24 cellular contexts compared by ENCODE assay signal in genomic region chr6:50831216-50831615, GRCh38. TPM values are rescaled to one million over a fixed set of nuclear protein-coding genes. Genes with fewer than 3 reads are reported as not detected.
A peak's percentile ranks its signal among the peaks of the same experiment; 100 is the strongest.
DNase-seq lines count a peak whose midpoint lies in the region; TF ChIP-seq lines count a peak whose summit lies in the region.
"Had no signal": no experiment of that assay in that cellular context is flagged by ENCODE, and none has a peak within 500 bp of the region (broad histone marks: within the 10 kb centered on the region; RNA-seq: fewer than 3 reads in every experiment).

No MANE protein-coding gene starts in this region.

- peaks cover 19% of the 10 kb centered on the region for H3K36me3 Mint-ChIP-seq in type B pancreatic cell

- H3K27ac Mint-ChIP-seq in type B pancreatic cell: peak overlapping the region; percentile 39

- peaks cover 96% of the 10 kb centered on the region for H3K27me3 Mint-ChIP-seq in type B pancreatic cell

- DNase-seq in NCI-H1105 treated with DMSO at 0.1 percent for 48 hours (lab: John Stamatoyannopoulos, UW) (peak; percentile 21), NCI-H1105 (lab: John Stamatoyannopoulos, UW) (no peak), NCI-H1436 treated with DMSO at 0.1 percent for 48 hours (lab: John Stamatoyannopoulos, UW) (peak; percentile 74), NCI-H748 treated with DMSO at 0.1 percent for 48 hours (lab: John Stamatoyannopoulos, UW) (peak; percentile 61), type B pancreatic cell (ENCODE audit: extremely low spot score, unreplicated experiment) (no peak), AG20443 (ENCODE audit: low spot score) (no peak), middle frontal gyrus (ENCODE audit: extremely low spot score, low spot score) (no peak)
- DNase-seq: Calu3, DMS79 treated with DMSO at 0.1 percent for 48 hours, GF-D8, KBM-7, MV-4-11, NCI-H146, NCI-H2029, NCI-H2171, NCI-H226, NCI-H510A, NCI-H774, Right ventricle myocardium superior, RPMI8226 had no signal

- peaks cover 4% of the 10 kb centered on the region for H3K4me1 Mint-ChIP-seq in type B pancreatic cell (ENCODE audit: unreplicated experiment)

- no peak for TF ChIP-seq CTCF in type B pancreatic cell (conservative IDR thresholded peaks at IDR 0.05)

- H3K9me3 Mint-ChIP-seq in type B pancreatic cell: no peaks in the 10 kb centered on the region

- no peak overlapping the region for H3K4me3 Mint-ChIP-seq in type B pancreatic cell

RNA-seq across cellular contexts. Expression of gene TFAP2B, which starts 12.5 kb away (rescaled TPM):
- 11.6 and 75.5 TPM in 2 replicates for total RNA-seq in type B pancreatic cell (ENCODE audit: low replicate concordance)
- total RNA-seq: Calu3; LHCN-M2; MCF 10A; Right ventricle myocardium superior; SJSA1; T-helper 1 cell treated with Interleukin-12 subunit alpha and Interleukin-12 subunit beta and Interleukin-4 antibody, amounts not matched to agents 30 ng/mL and 1 ng/mL, for 36 hours had no signal

Comparison
In these comparisons a context has a peak if more than half of its experiments do, and no peak if none do; other contexts are left out.
1. DNase-seq: peak in NCI-H1105 treated with DMSO at 0.1 percent for 48 hours (single experiment), NCI-H1436 treated with DMSO at 0.1 percent for 48 hours (single experiment) and NCI-H748 treated with DMSO at 0.1 percent for 48 hours (single experiment); none in NCI-H1105 (single experiment), type B pancreatic cell (single experiment), AG20443 (single experiment) and middle frontal gyrus (single experiment).